Comparison of ENCODE assay signal across 10 cellular contexts in genomic region chr1:66336641-66336991, GRCh38.
DNase-seq lines count a peak whose midpoint lies in the region; FAIRE-seq and TF ChIP-seq lines count a peak whose summit lies in the region.
"Had no signal": no experiment of that assay in that cellular context is flagged by ENCODE, and none has a peak within 500 bp of the region (broad histone marks: within the 10 kb centered on the region; RNA-seq: fewer than 3 reads in every experiment).

No MANE protein-coding gene starts in this region.

- peaks cover 0 to 4% (median 0%) of the 10 kb centered on the region in 5 donors for H3K27me3 ChIP-seq in subcutaneous abdominal adipose tissue (ENCODE audit: control insufficient read depth in 5 of 5, insufficient read depth in 4 of 5, low read length in 5 of 5)

- H3K4me1 ChIP-seq in kidney (ENCODE audit: control insufficient read depth in 1 of 2, insufficient read depth in 1 of 2, low read depth in 1 of 2, low read length in 2 of 2) = peaks cover 0 to 1% of the 10 kb centered on the region in 2 donors
- H3K4me1 ChIP-seq in subcutaneous abdominal adipose tissue (ENCODE audit: control insufficient read depth in 5 of 5, insufficient read depth in 5 of 5, low read length in 5 of 5) = peaks cover 7 to 56% (median 28%) of the 10 kb centered on the region in 5 donors

- H3K36me3 ChIP-seq in kidney (ENCODE audit: control insufficient read depth in 1 of 2, insufficient read depth in 2 of 2, low read length in 2 of 2) = no peaks in the 10 kb centered on the region
- H3K36me3 ChIP-seq in subcutaneous abdominal adipose tissue (ENCODE audit: control insufficient read depth in 5 of 5, insufficient read depth in 5 of 5, low read length in 5 of 5) = no peaks in the 10 kb centered on the region

- peaks cover 66% of the 10 kb centered on the region for H3K4me1 Mint-ChIP-seq in activated CD4-positive, alpha-beta T cell treated with anti-CD3 and anti-CD28 coated beads, Interleukin-2, amount 10 ng/mL, durations not matched to agents 7 days and 5 days
- H3K4me1 Mint-ChIP-seq in activated CD4-positive, alpha-beta memory T cell treated with anti-CD3 and anti-CD28 coated beads, Interleukin-2, amount 10 ng/mL, durations not matched to agents 7 days and 5 days = peaks cover 49% of the 10 kb centered on the region

- intact Hi-C loops in kidney (cut with DNase I) = no loop called here

- H3K4me3 ChIP-seq in kidney (ENCODE audit: low read length in 2 of 2) (no peak overlapping the region), subcutaneous abdominal adipose tissue (ENCODE audit: low read depth in 1 of 5, low read length in 5 of 5) (peak overlapping the region in 3 of 5 donors; percentile 27 to 79 (median 71))

- H3K27me3 Mint-ChIP-seq in activated CD4-positive, alpha-beta T cell treated with anti-CD3 and anti-CD28 coated beads, Interleukin-2, amount 10 ng/mL, durations not matched to agents 7 days and 5 days = no peaks in the 10 kb centered on the region
- H3K27me3 Mint-ChIP-seq in activated CD4-positive, alpha-beta memory T cell treated with anti-CD3 and anti-CD28 coated beads, Interleukin-2, amount 10 ng/mL, durations not matched to agents 7 days and 5 days = no peaks in the 10 kb centered on the region

- H3K36me3 Mint-ChIP-seq in activated CD4-positive, alpha-beta T cell treated with anti-CD3 and anti-CD28 coated beads, Interleukin-2, amount 10 ng/mL, durations not matched to agents 7 days and 5 days (ENCODE audit: low read depth) = peaks cover 59% of the 10 kb centered on the region
- H3K36me3 Mint-ChIP-seq in activated CD4-positive, alpha-beta memory T cell treated with anti-CD3 and anti-CD28 coated beads, Interleukin-2, amount 10 ng/mL, durations not matched to agents 7 days and 5 days (ENCODE audit: low read depth) = peaks cover 73% of the 10 kb centered on the region

- H3K27ac ChIP-seq in kidney (ENCODE audit: low read depth in 2 of 2, low read length in 2 of 2) (peak overlapping the region; percentile 18 to 78), subcutaneous abdominal adipose tissue (ENCODE audit: low read depth, low read length) (peak overlapping the region; percentile 75)

- H3K27ac Mint-ChIP-seq in activated CD4-positive, alpha-beta T cell treated with anti-CD3 and anti-CD28 coated beads, Interleukin-2, amount 10 ng/mL, durations not matched to agents 7 days and 5 days = peak overlapping the region; percentile 98
- H3K27ac Mint-ChIP-seq in activated CD4-positive, alpha-beta memory T cell treated with anti-CD3 and anti-CD28 coated beads, Interleukin-2, amount 10 ng/mL, durations not matched to agents 7 days and 5 days = peak overlapping the region; percentile 93

- no peaks in the 10 kb centered on the region for H3K9me3 ChIP-seq in kidney (ENCODE audit: control insufficient read depth in 1 of 2, low read length in 2 of 2)
- H3K9me3 ChIP-seq in subcutaneous abdominal adipose tissue (ENCODE audit: control insufficient read depth in 5 of 5, low read length in 5 of 5) = no peaks in the 10 kb centered on the region

- no peaks in the 10 kb centered on the region for H3K9me3 Mint-ChIP-seq in activated CD4-positive, alpha-beta T cell treated with anti-CD3 and anti-CD28 coated beads, Interleukin-2, amount 10 ng/mL, durations not matched to agents 7 days and 5 days
- no peaks in the 10 kb centered on the region for H3K9me3 Mint-ChIP-seq in activated CD4-positive, alpha-beta memory T cell treated with anti-CD3 and anti-CD28 coated beads, Interleukin-2, amount 10 ng/mL, durations not matched to agents 7 days and 5 days

- DNase-seq in activated CD4-positive, alpha-beta T cell treated with anti-CD3 and anti-CD28 coated beads, Interleukin-2, amount 10 ng/mL, durations not matched to agents 7 days and 5 days = no peak
- DNase-seq in activated CD4-positive, alpha-beta T cell treated with anti-CD3 and anti-CD28 coated beads, Interleukin-2, amount 50 U/mL, for 4 hours = no peak
- DNase-seq in activated CD4-positive, alpha-beta memory T cell treated with anti-CD3 and anti-CD28 coated beads, Interleukin-2, amount 10 ng/mL, durations not matched to agents 7 days and 5 days = no peak
- no peak for DNase-seq in kidney
- DNase-seq in GM19239 (ENCODE audit: insufficient read length, low spot score) = no peak
- no peak for DNase-seq in globus pallidus (ENCODE audit: low spot score)
- no peak for DNase-seq in NK-92 treated with Interleukin-12 subunit alpha and Interleukin-12 subunit beta, amount 100 ng/mL, for 24 hours (lab: John Stamatoyannopoulos, UW)
- DNase-seq: NCI-H1105 treated with DMSO at 0.1 percent for 48 hours had no signal

- H3K9ac ChIP-seq in kidney (ENCODE audit: low read length in 2 of 2) = no peak overlapping the region
- peak overlapping the region in 1 of 5 donors; percentile 6 for H3K9ac ChIP-seq in subcutaneous abdominal adipose tissue (ENCODE audit: low read length in 5 of 5)

- peak overlapping the region; percentile 97 for H3K4me3 Mint-ChIP-seq in activated CD4-positive, alpha-beta T cell treated with anti-CD3 and anti-CD28 coated beads, Interleukin-2, amount 10 ng/mL, durations not matched to agents 7 days and 5 days
- H3K4me3 Mint-ChIP-seq in activated CD4-positive, alpha-beta memory T cell treated with anti-CD3 and anti-CD28 coated beads, Interleukin-2, amount 10 ng/mL, durations not matched to agents 7 days and 5 days = peak overlapping the region; percentile 98

- no peak for TF ChIP-seq CTCF in kidney (IDR thresholded peaks at IDR 0.05; ENCODE audit: borderline replicate concordance, extremely low read depth, insufficient read depth)

- POLR2A ChIA-PET in activated CD4-positive, alpha-beta T cell treated with anti-CD3 and anti-CD28 coated beads, Interleukin-2, amount 10 ng/mL, durations not matched to agents 7 days and 5 days (lab: Charles Lee) = no interaction called here
- POLR2A ChIA-PET in activated CD4-positive, alpha-beta memory T cell treated with anti-CD3 and anti-CD28 coated beads, Interleukin-2, amount 10 ng/mL, durations not matched to agents 7 days and 5 days (lab: Charles Lee) = interaction anchor here (0.9 to 11.2 kb wide), 17 partner anchors 11 to 595 kb away, joined by 3 to 255 read pairs (median 6); no protein-coding TSS in a partner anchor

- CTCF ChIA-PET in activated CD4-positive, alpha-beta T cell treated with anti-CD3 and anti-CD28 coated beads, Interleukin-2, amount 10 ng/mL, durations not matched to agents 7 days and 5 days (lab: Charles Lee) = interaction anchor here (0.7 to 4.0 kb wide), 8 partner anchors 10 to 94 kb away, joined by 3 to 20 read pairs (median 5); no protein-coding TSS in a partner anchor
- CTCF ChIA-PET in activated CD4-positive, alpha-beta memory T cell treated with anti-CD3 and anti-CD28 coated beads, Interleukin-2, amount 10 ng/mL, durations not matched to agents 7 days and 5 days (lab: Charles Lee) = interaction anchor here (0.7 to 7.7 kb wide), 6 partner anchors 10 to 109 kb away, joined by 3 to 58 read pairs (median 4); no protein-coding TSS in a partner anchor

- FAIRE-seq in kidney (lab: Jason Lieb, UNC) (no peak), GM19239 (lab: Jason Lieb, UNC) (no peak)
- FAIRE-seq: astrocyte had no signal

Comparison
In these comparisons a context has a peak if more than half of its experiments do, and no peak if none do; other contexts are left out.
1. H3K4me3 ChIP-seq: peak in subcutaneous abdominal adipose tissue (3 of 5); none in kidney (0 of 2).